In genomic region chr17:37092041-37092440, GRCh38 we compare ENCODE assay signal across 1 cellular context.
TF ChIP-seq lines count a peak whose summit lies in the region.

No MANE protein-coding gene starts in this region.

TF ChIP-seq in WTC11, 78 proteins besides CTCF, POLR2A, EP300 and RAD21 (continued from another document):
- TF ChIP-seq, protein P1, sequence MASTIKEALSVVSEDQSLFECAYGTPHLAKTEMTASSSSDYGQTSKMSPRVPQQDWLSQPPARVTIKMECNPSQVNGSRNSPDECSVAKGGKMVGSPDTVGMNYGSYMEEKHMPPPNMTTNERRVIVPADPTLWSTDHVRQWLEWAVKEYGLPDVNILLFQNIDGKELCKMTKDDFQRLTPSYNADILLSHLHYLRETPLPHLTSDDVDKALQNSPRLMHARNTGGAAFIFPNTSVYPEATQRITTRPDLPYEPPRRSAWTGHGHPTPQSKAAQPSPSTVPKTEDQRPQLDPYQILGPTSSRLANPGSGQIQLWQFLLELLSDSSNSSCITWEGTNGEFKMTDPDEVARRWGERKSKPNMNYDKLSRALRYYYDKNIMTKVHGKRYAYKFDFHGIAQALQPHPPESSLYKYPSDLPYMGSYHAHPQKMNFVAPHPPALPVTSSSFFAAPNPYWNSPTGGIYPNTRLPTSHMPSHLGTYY (CRISPR knock-in tag; IDR thresholded peaks at IDR 0.05), result no peak
- TF ChIP-seq PRRX2 (CRISPR knock-in tag; IDR thresholded peaks at IDR 0.05) (no peak), JAZF1 (CRISPR knock-in tag; IDR thresholded peaks at IDR 0.05) (no peak), USF2 (CRISPR knock-in tag; IDR thresholded peaks at IDR 0.05) (no peak), PREB (CRISPR knock-in tag; IDR thresholded peaks at IDR 0.05; ENCODE audit: borderline replicate concordance) (no peak), NR2C2 (CRISPR knock-in tag; IDR thresholded peaks at IDR 0.05) (no peak), NR1H2 (CRISPR knock-in tag; IDR thresholded peaks at IDR 0.05) (no peak)
